14 cellular contexts compared by ENCODE assay signal in genomic region chr16:73052441-73053030, GRCh38. TPM values are rescaled to one million over a fixed set of nuclear protein-coding genes. Genes with fewer than 3 reads are reported as not detected.
A peak's percentile ranks its signal among the peaks of the same experiment; 100 is the strongest.
DNase-seq lines count a peak whose midpoint lies in the region; ATAC-seq and TF ChIP-seq lines count a peak whose summit lies in the region.
"Had no signal": no experiment of that assay in that cellular context is flagged by ENCODE, and none has a peak within 500 bp of the region (broad histone marks: within the 10 kb centered on the region; RNA-seq: fewer than 3 reads in every experiment).

No MANE protein-coding gene starts in this region.

- DNase-seq in NCI-H1417 (lab: John Stamatoyannopoulos, UW) = peak; percentile 20 to 59 (median 30)
- DNase-seq in NCI-H1417 treated with DMSO at 0.1 percent for 48 hours (lab: John Stamatoyannopoulos, UW) = no peak
- peak; percentile 28 for DNase-seq in mesenteric fat pad (ENCODE audit: low spot score)
- no peak for DNase-seq in tibial nerve (ENCODE audit: low spot score in 2 of 2)
- no peak for DNase-seq in foreskin melanocyte
- no peak for DNase-seq in stimulated activated naive CD4-positive, alpha-beta T cell (lab: John Stamatoyannopoulos, UW)
- DNase-seq: activated CD4-positive, alpha-beta T cell treated with anti-CD3 and anti-CD28 coated beads, Interleukin-2, amount 50 U/mL, for 48 hours; DMS79; MM.1S; NCI-H526; spleen had no signal

- H3K4me1 ChIP-seq in tibial nerve = peaks cover 0 to 79% (median 40%) of the 10 kb centered on the region in 4 donors

- no peaks in the 10 kb centered on the region for H3K36me3 ChIP-seq in tibial nerve
- H3K36me3 ChIP-seq: spleen had no signal

- H3K9me3 ChIP-seq in tibial nerve = no peaks in the 10 kb centered on the region
- H3K9me3 ChIP-seq: mucosa of descending colon, spleen had no signal

- no peak overlapping the region for H3K4me3 ChIP-seq in tibial nerve
- H3K4me3 ChIP-seq: mucosa of descending colon, spleen had no signal

- WGBS in tibial nerve, 2 donors = 71 to 72% methylated on average over 13 of the region's 13 CpGs

- no peak for TF ChIP-seq EP300 in tibial nerve (IDR thresholded peaks at IDR 0.05)

- ATAC-seq in GM21526 (IDR thresholded peaks at IDR 0.05; ENCODE audit: low FRiP score, unreplicated experiment) = no peak

- TF ChIP-seq CTCF in tibial nerve (IDR thresholded peaks at IDR 0.05) = no peak

- TF ChIP-seq POLR2A in tibial nerve (IDR thresholded peaks at IDR 0.05) = no peak

- no peaks in the 10 kb centered on the region for H3K27me3 ChIP-seq in tibial nerve

- H3K27ac ChIP-seq in cingulate gyrus (ENCODE audit: low read depth, low read length) = peak overlapping the region; percentile 80
- peak overlapping the region; percentile 69 to 99 (median 94) for H3K27ac ChIP-seq in tibial nerve

RNA-seq across cellular contexts. Expression of gene ZFHX3, which starts 4.6 kb away (rescaled TPM):
- total RNA-seq in mesenteric fat pad (28.8 TPM), tibial nerve (10 to 100 TPM; 36.3 to 44.0 (median 38.1) TPM)

Comparison
In these comparisons a context has a peak if more than half of its experiments do, and no peak if none do; other contexts are left out.
1. DNase-seq: peak in NCI-H1417 (3 of 3) and mesenteric fat pad (single experiment); none in NCI-H1417 treated with DMSO at 0.1 percent for 48 hours (single experiment), tibial nerve (0 of 2), foreskin melanocyte (single experiment) and stimulated activated naive CD4-positive, alpha-beta T cell (0 of 6).